Comparison of ENCODE assay signal across 10 cellular contexts in genomic region chr2:25323042-25323514, GRCh38. TPM values are rescaled to one million over a fixed set of nuclear protein-coding genes. Genes with fewer than 3 reads are reported as not detected.
A peak's percentile ranks its signal among the peaks of the same experiment; 100 is the strongest.
DNase-seq lines count a peak whose midpoint lies in the region; ATAC-seq and TF ChIP-seq lines count a peak whose summit lies in the region.
"Had no signal": no experiment of that assay in that cellular context is flagged by ENCODE, and none has a peak within 500 bp of the region (broad histone marks: within the 10 kb centered on the region; RNA-seq: fewer than 3 reads in every experiment).

No MANE protein-coding gene starts in this region.

- WGBS in esophagus muscularis mucosa = 65% methylated on average over 12 of the region's 13 CpGs

- H3K36me3 ChIP-seq in esophagus muscularis mucosa = peaks cover 0 to 12% (median 9%) of the 10 kb centered on the region in 4 donors
- H3K36me3 ChIP-seq: HAP-1 had no signal

- TF ChIP-seq POLR2A in esophagus muscularis mucosa (IDR thresholded peaks at IDR 0.05; ENCODE audit: low read depth) = no peak

- TF ChIP-seq EP300 in esophagus muscularis mucosa (IDR thresholded peaks at IDR 0.05) = no peak

- intact Hi-C loops in esophagus muscularis mucosa (cut with DNase I) = no loop called here

- peaks cover 4 to 9% (median 6%) of the 10 kb centered on the region in 4 donors for H3K9me3 ChIP-seq in esophagus muscularis mucosa
- H3K9me3 ChIP-seq: HAP-1 had no signal

- ATAC-seq in HG02885 (IDR thresholded peaks at IDR 0.05; ENCODE audit: poor library complexity, unreplicated experiment) = peak; percentile 45
- ATAC-seq in GM18517 (IDR thresholded peaks at IDR 0.05; ENCODE audit: unreplicated experiment) = no peak

- no peak for TF ChIP-seq CTCF in esophagus muscularis mucosa (IDR thresholded peaks at IDR 0.05)

- peaks cover 26 to 49% (median 44%) of the 10 kb centered on the region in 4 donors for H3K4me1 ChIP-seq in esophagus muscularis mucosa

- no peak overlapping the region for H3K4me3 ChIP-seq in esophagus muscularis mucosa
- H3K4me3 ChIP-seq: HAP-1 had no signal

- H3K27me3 ChIP-seq in esophagus muscularis mucosa = no peaks in the 10 kb centered on the region

- peak; percentile 74 to 78 for DNase-seq in activated CD4-positive, alpha-beta T cell treated with anti-CD3 and anti-CD28 coated beads, Interleukin-2, amount 50 U/mL, for 48 hours
- no peak for DNase-seq in esophagus muscularis mucosa (ENCODE audit: extremely low spot score)
- peak; percentile 73 for DNase-seq in stimulated activated CD4-positive, alpha-beta T cell treated with anti-CD3 and anti-CD28 coated beads, Interleukin-1b, Interleukin-23, amount 100 ng/mL, for 48 hours
- no peak for DNase-seq in GOT3 (lab: John Stamatoyannopoulos, UW)
- DNase-seq in HK-2 (ENCODE audit: unreplicated experiment) = no peak
- DNase-seq in cerebellar cortex (ENCODE audit: low spot score) = no peak
- DNase-seq: Kasumi-1 had no signal

- H3K27ac ChIP-seq in esophagus muscularis mucosa (replicated peaks in 1 of 4) = peak overlapping the region; percentile 20 to 69 (median 56)

RNA-seq across cellular contexts. Expression of gene DNMT3A, which starts 18.6 kb away (rescaled TPM):
- 10 to 100 TPM; 11.3 to 29.5 (median 16.9) TPM for total RNA-seq in esophagus muscularis mucosa

Comparison
In these comparisons a context has a peak if more than half of its experiments do, and no peak if none do; other contexts are left out.
1. DNase-seq: peak in activated CD4-positive, alpha-beta T cell treated with anti-CD3 and anti-CD28 coated beads, Interleukin-2, amount 50 U/mL, for 48 hours (2 of 2) and stimulated activated CD4-positive, alpha-beta T cell treated with anti-CD3 and anti-CD28 coated beads, Interleukin-1b, Interleukin-23, amount 100 ng/mL, for 48 hours (single experiment); none in esophagus muscularis mucosa (single experiment), GOT3 (single experiment), HK-2 (single experiment) and cerebellar cortex (single experiment).